ENCODE assay signal across 17 cellular contexts in genomic region chr13:74024856-74025255, GRCh38.
DNase-seq lines count a peak whose midpoint lies in the region; ATAC-seq, FAIRE-seq and TF ChIP-seq lines count a peak whose summit lies in the region.
"Had no signal": no experiment of that assay in that cellular context is flagged by ENCODE, and none has a peak within 500 bp of the region (broad histone marks: within the 10 kb centered on the region; RNA-seq: fewer than 3 reads in every experiment).

No MANE protein-coding gene starts in this region.

- no peaks in the 10 kb centered on the region for H3F3A ChIP-seq in GM23338 (replicated peaks; ENCODE audit: low read depth)

- SMC1A ChIA-PET in GM12878 (lab: Charles Lee; ENCODE audit: uncharacterized antibody, unreplicated experiment) = interaction anchor here (0.6 to 3.2 kb wide), 24 partner anchors 10 to 160 kb away, joined by 3 to 27 read pairs (median 4); no protein-coding TSS in a partner anchor

- FAIRE-seq in GM12878 (lab: Jason Lieb, UNC) = no peak
- FAIRE-seq: bronchial epithelial cell had no signal

- H3K4me3 Mint-ChIP-seq in CD8-positive, alpha-beta memory T cell = peak overlapping the region; percentile 3 to 76 (median 66)
- H3K4me3 Mint-ChIP-seq in GM23338 = peak overlapping the region; percentile 35; the same call in 2 of the 3 replicates
- H3K4me3 Mint-ChIP-seq in natural killer cell = peak overlapping the region; percentile 70
- H3K4me3 Mint-ChIP-seq: activated CD4-positive, alpha-beta T cell treated with anti-CD3 and anti-CD28 coated beads, Interleukin-2, amount 10 ng/mL, durations not matched to agents 24 days and 14 days; HFFc6 had no signal

- H3K27me3 ChIP-seq in CD8-positive, alpha-beta memory T cell (ENCODE audit: insufficient read depth, low read length, poor library complexity, severe bottlenecking) = no peaks in the 10 kb centered on the region
- H3K27me3 ChIP-seq in GM23338 (ENCODE audit: insufficient read depth) = no peaks in the 10 kb centered on the region
- H3K27me3 ChIP-seq in GM12878 (replicated peaks in 1 of 2; ENCODE audit: control insufficient read depth in 2 of 2, insufficient read depth in 2 of 2, low read length in 1 of 2) = no peaks in the 10 kb centered on the region
- H3K27me3 ChIP-seq: sigmoid colon, vagina had no signal

- H3K79me2 ChIP-seq in GM23338 (replicated peaks; ENCODE audit: insufficient read depth) (0 out of 2 replicates have a peak, but pooled peaks cover 4% of the 10 kb centered on the region), GM12878 (ENCODE audit: control insufficient read depth, insufficient read depth, low read length) (peaks cover 16% of the 10 kb centered on the region)

- peaks cover 68% of the 10 kb centered on the region for H3K4me1 ChIP-seq in CD8-positive, alpha-beta memory T cell (ENCODE audit: insufficient read depth, low read length)
- H3K4me1 ChIP-seq in GM23338 (ENCODE audit: insufficient read depth) = peaks cover 41% of the 10 kb centered on the region
- peaks cover 8% of the 10 kb centered on the region; the same call in 1 of the 2 replicates for H3K4me1 ChIP-seq in GM12878 (ENCODE audit: control insufficient read depth, insufficient read depth, low read length)
- H3K4me1 ChIP-seq: lower lobe of right lung, vagina had no signal

- no TSS peak for BruUV-seq in GM12878 (replicated peaks; lab: Mats Ljungman, UMichigan)

- peak overlapping the region; percentile 13 for H3K4me3 ChIP-seq in CD8-positive, alpha-beta memory T cell (ENCODE audit: low read length)
- H3K4me3 ChIP-seq in GM23338 = no peak overlapping the region
- H3K4me3 ChIP-seq in GM12878 = peak overlapping the region; percentile 48; the same call in 1 of the 2 replicates
- H3K4me3 ChIP-seq: lower lobe of right lung, sigmoid colon, SK-N-MC, vagina had no signal

- H4K20me1 ChIP-seq in GM23338 (replicated peaks; ENCODE audit: insufficient read depth) (no peaks in the 10 kb centered on the region), GM12878 (ENCODE audit: control insufficient read depth, insufficient read depth) (no peaks in the 10 kb centered on the region)

- H3K27ac ChIP-seq in CD8-positive, alpha-beta memory T cell (ENCODE audit: low read depth, low read length) = no peak overlapping the region
- H3K27ac ChIP-seq in GM23338 (ENCODE audit: low read depth) (no peak overlapping the region), GM12878 (ENCODE audit: control insufficient read depth, insufficient read depth) (peak overlapping the region; percentile 48; the same call in 1 of the 2 replicates)
- H3K27ac ChIP-seq: lower lobe of right lung, sigmoid colon, SK-N-MC, vagina had no signal

- CTCF ChIA-PET in CD8-positive, alpha-beta memory T cell (lab: Charles Lee) = interaction anchor here (0.7 to 2.6 kb wide), 3 partner anchors 51 to 263 kb away, joined by 3 to 12 read pairs (median 3); no protein-coding TSS in a partner anchor
- CTCF ChIA-PET in GM12878 (lab: Yijun Ruan, JAX) = interaction anchor here (0.9 to 3.6 kb wide), 6 partner anchors 15 to 1195 kb away, joined by 3 to 20 read pairs (median 4); no protein-coding TSS in a partner anchor

- in situ Hi-C loops in GM12878 (cut with MboI) = no loop called here

- no peak overlapping the region for H2AFZ ChIP-seq in GM23338
- no peak overlapping the region for H2AFZ ChIP-seq in GM12878 (ENCODE audit: control insufficient read depth, low read depth, low read length)

- peaks cover 73 to 96% (median 93%) of the 10 kb centered on the region in 3 donors for H3K4me1 Mint-ChIP-seq in CD8-positive, alpha-beta memory T cell
- H3K4me1 Mint-ChIP-seq in GM23338 (peaks cover 55% of the 10 kb centered on the region), natural killer cell (peaks cover 72 to 76% of the 10 kb centered on the region in 2 donors)

- no peaks in the 10 kb centered on the region for H3K27me3 Mint-ChIP-seq in CD8-positive, alpha-beta memory T cell
- H3K27me3 Mint-ChIP-seq in GM23338 (ENCODE audit: insufficient read depth, low read depth, poor library complexity) = no peaks in the 10 kb centered on the region
- no peaks in the 10 kb centered on the region for H3K27me3 Mint-ChIP-seq in natural killer cell (ENCODE audit: low read depth in 2 of 2)
- H3K27me3 Mint-ChIP-seq: activated CD4-positive, alpha-beta T cell treated with anti-CD3 and anti-CD28 coated beads, Interleukin-2, amount 10 ng/mL, durations not matched to agents 24 days and 14 days had no signal

- no peak for TF ChIP-seq POLR2A in GM12878 (IDR thresholded peaks at IDR 0.05; ENCODE audit: low read depth, low read length)

- DNase-seq in CD8-positive, alpha-beta memory T cell = peak in 1 of 5 donors; percentile 41
- no peak for DNase-seq in GM23338 (ENCODE audit: low spot score)
- no peak for DNase-seq in GM12878 (ENCODE audit: low read depth, low spot score)
- no peak for DNase-seq in natural killer cell
- DNase-seq in stimulated activated CD4-positive, alpha-beta T cell treated with anti-CD3 and anti-CD28 coated beads, Interleukin-1b, Interleukin-23, amount 100 ng/mL, for 48 hours = no peak
- DNase-seq in SHP77 (lab: John Stamatoyannopoulos, UW) = no peak
- DNase-seq: activated CD4-positive, alpha-beta T cell treated with anti-CD3 and anti-CD28 coated beads, Interleukin-2, amount 10 ng/mL, durations not matched to agents 24 days and 14 days; GDM1; HFFc6; lower lobe of right lung; NCI-H146; NCI-H82; sigmoid colon had no signal

- RAD21 ChIA-PET in GM12878 (lab: Charles Lee; ENCODE audit: unreplicated experiment) = interaction anchor here (0.7 to 2.1 kb wide), 20 partner anchors 9 to 1294 kb away, joined by 3 to 15 read pairs (median 3); partner anchors contain the start of gene KLF12

- H3K9me2 ChIP-seq in GM23338 (ENCODE audit: insufficient read depth) = no peaks in the 10 kb centered on the region

- H3K4me2 ChIP-seq in GM23338 (peak overlapping the region; percentile 54; the same call in 1 of the 2 replicates), GM12878 (ENCODE audit: control insufficient read depth, insufficient read depth) (peak overlapping the region; percentile 90)

- no peak overlapping the region for H3K9ac ChIP-seq in GM12878 (ENCODE audit: control insufficient read depth, insufficient read depth, low read length)

- POLR2A ChIA-PET in CD8-positive, alpha-beta memory T cell (lab: Charles Lee) = interaction anchor here (0.7 to 1.1 kb wide), 3 partner anchors 23 to 46 kb away, joined by 3 to 4 read pairs (median 4); no protein-coding TSS in a partner anchor
- POLR2A ChIA-PET in GM12878 (lab: Charles Lee) = interaction anchor here (0.6 to 1.2 kb wide), 5 partner anchors 14 to 126 kb away, joined by 3 read pairs; no protein-coding TSS in a partner anchor

- peaks cover 16 to 34% (median 20%) of the 10 kb centered on the region in 3 donors for H3K36me3 Mint-ChIP-seq in CD8-positive, alpha-beta memory T cell
- H3K36me3 Mint-ChIP-seq in GM23338 (ENCODE audit: low read depth) (peaks cover 23% of the 10 kb centered on the region), natural killer cell (peaks cover 14% of the 10 kb centered on the region)

- peak overlapping the region in 7 of 8 donors; percentile 62 to 90 (median 87) for H3K27ac Mint-ChIP-seq in CD8-positive, alpha-beta memory T cell
- H3K27ac Mint-ChIP-seq in GM23338 (no peak overlapping the region), natural killer cell (peak overlapping the region; percentile 64 to 80)
- H3K27ac Mint-ChIP-seq: activated CD4-positive, alpha-beta T cell treated with anti-CD3 and anti-CD28 coated beads, Interleukin-2, amount 10 ng/mL, durations not matched to agents 24 days and 14 days; HFFc6 had no signal

- no peak for TF ChIP-seq CTCF in GM23338 (conservative IDR thresholded peaks at IDR 0.05; ENCODE audit: low read depth in 2 of 2)
- TF ChIP-seq CTCF in GM12878 (IDR thresholded peaks at IDR 0.05 in 2 of 3, conservative IDR thresholded peaks at IDR 0.05 in 1 of 3; ENCODE audit: control insufficient read depth in 2 of 3, extremely low read depth in 1 of 3, insufficient read depth in 1 of 3, low read depth in 3 of 3, low read length in 3 of 3) = no peak
- no peak for TF ChIP-seq CTCF in natural killer cell (IDR thresholded peaks at IDR 0.05)

- H3K9me3 ChIP-seq in CD8-positive, alpha-beta memory T cell (ENCODE audit: low read length) = no peaks in the 10 kb centered on the region
- H3K9me3 ChIP-seq in GM12878 (replicated peaks; ENCODE audit: control insufficient read depth, insufficient read depth, low read length) = peaks cover 20% of the 10 kb centered on the region
- H3K9me3 ChIP-seq: lower lobe of right lung, sigmoid colon, vagina had no signal

- intact Hi-C loops in GM12878 (cut with micrococcal nuclease; ENCODE audit: unreplicated experiment) = no loop called here
- intact Hi-C loops in natural killer cell (cut with micrococcal nuclease) = loop anchor here (5.0 kb wide), 4 partner anchors 37 to 262 kb away; no protein-coding TSS in a partner anchor

- TF ChIP-seq EP300 in GM12878 (IDR thresholded peaks at IDR 0.05; ENCODE audit: borderline replicate concordance in 1 of 2, control insufficient read depth in 1 of 2, low read depth in 2 of 2, low read length in 2 of 2) = no peak

- peaks cover 8% of the 10 kb centered on the region for H3K36me3 ChIP-seq in CD8-positive, alpha-beta memory T cell (ENCODE audit: insufficient read depth, low read length)
- H3K36me3 ChIP-seq in GM23338 (ENCODE audit: insufficient read depth) = no peaks in the 10 kb centered on the region
- no peaks in the 10 kb centered on the region for H3K36me3 ChIP-seq in GM12878 (ENCODE audit: control insufficient read depth in 2 of 2, insufficient read depth in 2 of 2, low read length in 1 of 2)
- H3K36me3 ChIP-seq: lower lobe of right lung, sigmoid colon, vagina had no signal

- no peak for ATAC-seq in GM23338
- ATAC-seq in GM12878 = no peak
- ATAC-seq in natural killer cell = no peak
- no peak for ATAC-seq in GM21737 (IDR thresholded peaks at IDR 0.05; ENCODE audit: unreplicated experiment)
- ATAC-seq: lower lobe of right lung had no signal

- H3K9me3 Mint-ChIP-seq in CD8-positive, alpha-beta memory T cell = peaks cover 0 to 2% (median 0%) of the 10 kb centered on the region in 5 donors
- H3K9me3 Mint-ChIP-seq in GM23338 (peaks cover 11% of the 10 kb centered on the region; the same call in 2 of the 3 replicates), natural killer cell (no peaks in the 10 kb centered on the region)
- H3K9me3 Mint-ChIP-seq: HFFc6 had no signal

- no peak for TF ChIP-seq RAD21 in GM12878 (IDR thresholded peaks at IDR 0.05; ENCODE audit: insufficient read depth, low read depth, low read length)

TF ChIP-seq in GM23338, 12 proteins besides CTCF, POLR2A, EP300 and RAD21 (continues in another document):
- TF ChIP-seq ZNF331 (CRISPR knock-in tag; IDR thresholded peaks at IDR 0.05; ENCODE audit: low read depth) = no peak
- TF ChIP-seq JUNB (IDR thresholded peaks at IDR 0.05; ENCODE audit: unreplicated experiment) = no peak
- no peak for TF ChIP-seq NANOG (IDR thresholded peaks at IDR 0.05; ENCODE audit: borderline replicate concordance)

TF ChIP-seq in GM12878, 131 proteins besides CTCF, POLR2A, EP300 and RAD21 (continues in another document):
- TF ChIP-seq CHD4 (IDR thresholded peaks at IDR 0.05) = no peak
- no peak for TF ChIP-seq HDGF (IDR thresholded peaks at IDR 0.05)
- TF ChIP-seq NR2C1 (IDR thresholded peaks at IDR 0.05) = no peak
- TF ChIP-seq IRF4 (IDR thresholded peaks at IDR 0.05; ENCODE audit: low read depth, low read length) = no peak
- TF ChIP-seq CBFB (IDR thresholded peaks at IDR 0.05; ENCODE audit: low read depth) = no peak
- no peak for TF ChIP-seq CHD2 (IDR thresholded peaks at IDR 0.05; ENCODE audit: borderline replicate concordance, low read depth, low read length)
